Comparison of ENCODE assay signal across 8 cellular contexts in the genomic region with DNA sequence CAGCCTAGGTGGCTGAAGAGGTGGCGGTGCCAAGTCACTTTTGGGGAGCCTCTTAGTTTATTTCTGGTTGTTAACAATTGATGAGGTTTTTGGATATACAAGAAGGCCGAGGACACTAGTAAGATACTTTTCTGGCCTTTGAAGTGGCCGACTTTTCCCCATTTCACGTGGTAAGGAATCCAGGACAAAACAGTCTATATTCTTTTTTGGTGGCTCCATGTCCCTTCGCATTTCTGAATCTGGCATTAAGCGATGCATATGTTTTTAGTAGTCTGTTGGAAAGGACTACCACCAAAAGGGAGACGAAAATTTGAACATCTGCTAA. TPM values are rescaled to one million over a fixed set of nuclear protein-coding genes. Genes with fewer than 3 reads are reported as not detected.
DNase-seq lines count a peak whose midpoint lies in the region; ATAC-seq lines count a peak whose summit lies in the region.

No MANE protein-coding gene starts in this region.

- no peaks in the 10 kb centered on the region for H3K27me3 Mint-ChIP-seq in activated CD4-positive, alpha-beta T cell treated with anti-CD3 and anti-CD28 coated beads for 36 hours
- H3K27me3 Mint-ChIP-seq in activated T-helper 2 cell treated with anti-CD3 and anti-CD28 coated beads, Interferon-gamma antibody, Interleukin-2, Interleukin-4, amounts not matched to agents 10 μg/mL and 5 μg/mL and 100 μg/mL, durations not matched to agents 14 hours and 24 hours and 36 hours (ENCODE audit: low read depth), result peaks cover 8% of the 10 kb centered on the region

- peak overlapping the region; percentile 65 for H3K27ac Mint-ChIP-seq in activated CD4-positive, alpha-beta T cell treated with anti-CD3 and anti-CD28 coated beads for 36 hours
- H3K27ac Mint-ChIP-seq in activated T-helper 2 cell treated with anti-CD3 and anti-CD28 coated beads, Interferon-gamma antibody, Interleukin-2, Interleukin-4, amounts not matched to agents 10 μg/mL and 5 μg/mL and 100 μg/mL, durations not matched to agents 14 hours and 24 hours and 36 hours, result peak overlapping the region; percentile 52

- intact Hi-C loops in activated CD4-positive, alpha-beta T cell treated with anti-CD3 and anti-CD28 coated beads for 36 hours (cut with DNase I, micrococcal nuclease), result loop anchor here (2.0 to 10.0 kb wide), 4 partner anchors 45 to 1799 kb away; a partner anchor contains a TSS
- intact Hi-C loops in activated T-helper 2 cell treated with anti-CD3 and anti-CD28 coated beads, Interferon-gamma antibody, Interleukin-2, Interleukin-4, amounts not matched to agents 10 μg/mL and 5 μg/mL and 100 μg/mL, durations not matched to agents 14 hours and 24 hours and 36 hours (cut with micrococcal nuclease), result no loop called here

- H3K36me3 Mint-ChIP-seq in activated CD4-positive, alpha-beta T cell treated with anti-CD3 and anti-CD28 coated beads for 36 hours (ENCODE audit: low read depth), result peaks cover 22% of the 10 kb centered on the region
- H3K36me3 Mint-ChIP-seq in activated T-helper 2 cell treated with anti-CD3 and anti-CD28 coated beads, Interferon-gamma antibody, Interleukin-2, Interleukin-4, amounts not matched to agents 10 μg/mL and 5 μg/mL and 100 μg/mL, durations not matched to agents 14 hours and 24 hours and 36 hours (ENCODE audit: low read depth), result peaks cover 25% of the 10 kb centered on the region

- peaks cover 16% of the 10 kb centered on the region for H3K4me1 Mint-ChIP-seq in activated CD4-positive, alpha-beta T cell treated with anti-CD3 and anti-CD28 coated beads for 36 hours
- H3K4me1 Mint-ChIP-seq in activated T-helper 2 cell treated with anti-CD3 and anti-CD28 coated beads, Interferon-gamma antibody, Interleukin-2, Interleukin-4, amounts not matched to agents 10 μg/mL and 5 μg/mL and 100 μg/mL, durations not matched to agents 14 hours and 24 hours and 36 hours (ENCODE audit: low read depth), result peaks cover 20% of the 10 kb centered on the region

- H3K9me3 Mint-ChIP-seq in activated CD4-positive, alpha-beta T cell treated with anti-CD3 and anti-CD28 coated beads for 36 hours (ENCODE audit: low read depth), result no peaks in the 10 kb centered on the region
- no peaks in the 10 kb centered on the region for H3K9me3 Mint-ChIP-seq in activated T-helper 2 cell treated with anti-CD3 and anti-CD28 coated beads, Interferon-gamma antibody, Interleukin-2, Interleukin-4, amounts not matched to agents 10 μg/mL and 5 μg/mL and 100 μg/mL, durations not matched to agents 14 hours and 24 hours and 36 hours

- POLR2A ChIA-PET in activated CD4-positive, alpha-beta T cell treated with anti-CD3 and anti-CD28 coated beads for 36 hours (lab: Charles Lee), result no interaction called here

- DNase-seq in activated CD4-positive, alpha-beta T cell treated with anti-CD3 and anti-CD28 coated beads for 36 hours, result no peak
- no peak for DNase-seq in activated CD4-positive, alpha-beta T cell treated with anti-CD3 and anti-CD28 coated beads for 4 hours
- DNase-seq in activated T-helper 2 cell treated with anti-CD3 and anti-CD28 coated beads, Interferon-gamma antibody, Interleukin-2, Interleukin-4, amounts not matched to agents 10 μg/mL and 5 μg/mL and 100 μg/mL, durations not matched to agents 14 hours and 24 hours and 36 hours (ENCODE audit: low spot score), result no peak
- DNase-seq in inferior parietal cortex (ENCODE audit: extremely low spot score) (peak; percentile 38), superior temporal gyrus (ENCODE audit: extremely low spot score) (peak; percentile 42), NCI-H1092 (lab: John Stamatoyannopoulos, UW) (no peak)
- DNase-seq in stimulated activated CD4-positive, alpha-beta T cell treated with anti-CD3 and anti-CD28 coated beads, Interleukin-1b, Interleukin-23, amount 100 ng/mL, for 48 hours, result no peak

- ATAC-seq in activated CD4-positive, alpha-beta T cell treated with anti-CD3 and anti-CD28 coated beads for 36 hours, result no peak
- ATAC-seq in HG02623 (IDR thresholded peaks at IDR 0.05; ENCODE audit: unreplicated experiment), result no peak

- peak overlapping the region; percentile 95 for H3K4me3 Mint-ChIP-seq in activated CD4-positive, alpha-beta T cell treated with anti-CD3 and anti-CD28 coated beads for 36 hours
- peak overlapping the region; percentile 74 for H3K4me3 Mint-ChIP-seq in activated T-helper 2 cell treated with anti-CD3 and anti-CD28 coated beads, Interferon-gamma antibody, Interleukin-2, Interleukin-4, amounts not matched to agents 10 μg/mL and 5 μg/mL and 100 μg/mL, durations not matched to agents 14 hours and 24 hours and 36 hours (ENCODE audit: low read depth)

- CTCF ChIA-PET in activated CD4-positive, alpha-beta T cell treated with anti-CD3 and anti-CD28 coated beads for 36 hours (lab: Charles Lee), result no interaction called here

RNA-seq across cellular contexts. Expression of a gene that starts 1.4 kb away (rescaled TPM):
- 10 to 100 TPM; 33.8 to 34.1 TPM for total RNA-seq in activated CD4-positive, alpha-beta T cell treated with anti-CD3 and anti-CD28 coated beads for 36 hours
- total RNA-seq in activated T-helper 2 cell treated with anti-CD3 and anti-CD28 coated beads, Interferon-gamma antibody, Interleukin-2, Interleukin-4, amounts not matched to agents 10 μg/mL and 5 μg/mL and 100 μg/mL, durations not matched to agents 14 hours and 24 hours and 36 hours, result 45.4 and 47.4 TPM in 2 replicates

RNA-seq across cellular contexts. Expression of a gene that starts 10.0 kb away (rescaled TPM):
- total RNA-seq in activated CD4-positive, alpha-beta T cell treated with anti-CD3 and anti-CD28 coated beads for 36 hours, result under 1 TPM; 0.32 to 0.54 TPM
- 0.11 TPM in 2 replicates for total RNA-seq in activated T-helper 2 cell treated with anti-CD3 and anti-CD28 coated beads, Interferon-gamma antibody, Interleukin-2, Interleukin-4, amounts not matched to agents 10 μg/mL and 5 μg/mL and 100 μg/mL, durations not matched to agents 14 hours and 24 hours and 36 hours

Comparison
In these comparisons a context has a peak if more than half of its experiments do, and no peak if none do; other contexts are left out.
1. DNase-seq: peak in inferior parietal cortex (single experiment) and superior temporal gyrus (single experiment); none in activated CD4-positive, alpha-beta T cell treated with anti-CD3 and anti-CD28 coated beads for 36 hours (single experiment), activated CD4-positive, alpha-beta T cell treated with anti-CD3 and anti-CD28 coated beads for 4 hours (0 of 2), activated T-helper 2 cell treated with anti-CD3 and anti-CD28 coated beads, Interferon-gamma antibody, Interleukin-2, Interleukin-4, amounts not matched to agents 10 μg/mL and 5 μg/mL and 100 μg/mL, durations not matched to agents 14 hours and 24 hours and 36 hours (single experiment), stimulated activated CD4-positive, alpha-beta T cell treated with anti-CD3 and anti-CD28 coated beads, Interleukin-1b, Interleukin-23, amount 100 ng/mL, for 48 hours (single experiment) and NCI-H1092 (single experiment).